In the genomic region with DNA sequence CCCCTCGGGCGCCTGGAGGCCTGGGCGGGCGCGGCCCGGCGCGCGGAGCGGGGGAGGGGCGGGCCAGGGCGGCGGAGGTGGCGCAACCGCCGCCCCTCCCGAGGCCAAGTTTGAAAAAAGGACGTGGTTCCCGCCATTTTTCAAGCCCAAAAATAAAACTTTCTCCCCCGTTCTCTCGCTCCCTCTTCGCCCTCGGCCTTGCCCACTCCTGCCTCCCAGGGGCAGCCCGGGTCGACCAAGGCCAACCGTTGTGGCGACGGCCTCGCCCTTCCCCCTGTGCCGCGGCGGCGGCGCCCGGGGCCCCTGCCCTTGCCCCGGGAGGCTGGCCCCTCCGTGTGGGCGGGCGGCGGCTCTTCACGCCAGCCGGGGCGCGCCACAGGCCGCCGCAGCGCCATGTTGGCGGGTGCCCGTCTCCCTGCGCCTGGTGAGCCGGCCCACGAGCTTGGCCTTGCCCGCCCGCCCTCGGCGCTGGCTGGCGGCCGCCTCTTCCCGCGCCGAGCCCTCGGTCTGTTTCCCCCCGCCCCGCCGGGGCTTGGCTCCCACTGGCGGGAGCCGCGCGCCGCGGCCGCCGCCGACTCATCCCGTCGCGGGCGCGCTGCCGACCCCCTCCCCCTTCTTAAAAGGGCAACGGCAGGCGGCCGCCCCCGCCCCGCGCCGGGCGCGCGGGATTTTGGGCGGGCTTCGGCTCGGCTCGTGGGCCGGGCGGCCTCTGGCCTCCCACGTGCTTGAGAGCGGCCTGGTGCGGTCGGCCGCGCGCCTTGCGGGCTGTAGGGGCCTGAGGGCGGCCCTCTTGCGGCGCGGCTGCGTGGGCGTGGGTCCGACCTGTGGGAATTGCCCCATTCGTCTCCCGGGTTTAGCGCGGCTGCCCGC, we compare ENCODE assay signal across 1 cellular context.
TF ChIP-seq lines count a peak whose summit lies in the region.

No MANE protein-coding gene starts in this region.

TF ChIP-seq in GM12878, 131 proteins besides CTCF, POLR2A, EP300 and RAD21 (continued from another document and continues in another):
- TF ChIP-seq, protein P1, sequence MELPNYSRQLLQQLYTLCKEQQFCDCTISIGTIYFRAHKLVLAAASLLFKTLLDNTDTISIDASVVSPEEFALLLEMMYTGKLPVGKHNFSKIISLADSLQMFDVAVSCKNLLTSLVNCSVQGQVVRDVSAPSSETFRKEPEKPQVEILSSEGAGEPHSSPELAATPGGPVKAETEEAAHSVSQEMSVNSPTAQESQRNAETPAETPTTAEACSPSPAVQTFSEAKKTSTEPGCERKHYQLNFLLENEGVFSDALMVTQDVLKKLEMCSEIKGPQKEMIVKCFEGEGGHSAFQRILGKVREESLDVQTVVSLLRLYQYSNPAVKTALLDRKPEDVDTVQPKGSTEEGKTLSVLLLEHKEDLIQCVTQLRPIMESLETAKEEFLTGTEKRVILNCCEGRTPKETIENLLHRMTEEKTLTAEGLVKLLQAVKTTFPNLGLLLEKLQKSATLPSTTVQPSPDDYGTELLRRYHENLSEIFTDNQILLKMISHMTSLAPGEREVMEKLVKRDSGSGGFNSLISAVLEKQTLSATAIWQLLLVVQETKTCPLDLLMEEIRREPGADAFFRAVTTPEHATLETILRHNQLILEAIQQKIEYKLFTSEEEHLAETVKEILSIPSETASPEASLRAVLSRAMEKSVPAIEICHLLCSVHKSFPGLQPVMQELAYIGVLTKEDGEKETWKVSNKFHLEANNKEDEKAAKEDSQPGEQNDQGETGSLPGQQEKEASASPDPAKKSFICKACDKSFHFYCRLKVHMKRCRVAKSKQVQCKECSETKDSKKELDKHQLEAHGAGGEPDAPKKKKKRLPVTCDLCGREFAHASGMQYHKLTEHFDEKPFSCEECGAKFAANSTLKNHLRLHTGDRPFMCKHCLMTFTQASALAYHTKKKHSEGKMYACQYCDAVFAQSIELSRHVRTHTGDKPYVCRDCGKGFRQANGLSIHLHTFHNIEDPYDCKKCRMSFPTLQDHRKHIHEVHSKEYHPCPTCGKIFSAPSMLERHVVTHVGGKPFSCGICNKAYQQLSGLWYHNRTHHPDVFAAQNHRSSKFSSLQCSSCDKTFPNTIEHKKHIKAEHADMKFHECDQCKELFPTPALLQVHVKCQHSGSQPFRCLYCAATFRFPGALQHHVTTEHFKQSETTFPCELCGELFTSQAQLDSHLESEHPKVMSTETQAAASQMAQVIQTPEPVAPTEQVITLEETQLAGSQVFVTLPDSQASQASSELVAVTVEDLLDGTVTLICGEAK (IDR thresholded peaks at IDR 0.05; ENCODE audit: borderline replicate concordance): no peak
- peak; percentile 58; the same call in 1 of the 2 replicates for TF ChIP-seq POLR2AphosphoS2 (IDR thresholded peaks at IDR 0.05; ENCODE audit: low read depth, low read length)
- TF ChIP-seq, protein P2, sequence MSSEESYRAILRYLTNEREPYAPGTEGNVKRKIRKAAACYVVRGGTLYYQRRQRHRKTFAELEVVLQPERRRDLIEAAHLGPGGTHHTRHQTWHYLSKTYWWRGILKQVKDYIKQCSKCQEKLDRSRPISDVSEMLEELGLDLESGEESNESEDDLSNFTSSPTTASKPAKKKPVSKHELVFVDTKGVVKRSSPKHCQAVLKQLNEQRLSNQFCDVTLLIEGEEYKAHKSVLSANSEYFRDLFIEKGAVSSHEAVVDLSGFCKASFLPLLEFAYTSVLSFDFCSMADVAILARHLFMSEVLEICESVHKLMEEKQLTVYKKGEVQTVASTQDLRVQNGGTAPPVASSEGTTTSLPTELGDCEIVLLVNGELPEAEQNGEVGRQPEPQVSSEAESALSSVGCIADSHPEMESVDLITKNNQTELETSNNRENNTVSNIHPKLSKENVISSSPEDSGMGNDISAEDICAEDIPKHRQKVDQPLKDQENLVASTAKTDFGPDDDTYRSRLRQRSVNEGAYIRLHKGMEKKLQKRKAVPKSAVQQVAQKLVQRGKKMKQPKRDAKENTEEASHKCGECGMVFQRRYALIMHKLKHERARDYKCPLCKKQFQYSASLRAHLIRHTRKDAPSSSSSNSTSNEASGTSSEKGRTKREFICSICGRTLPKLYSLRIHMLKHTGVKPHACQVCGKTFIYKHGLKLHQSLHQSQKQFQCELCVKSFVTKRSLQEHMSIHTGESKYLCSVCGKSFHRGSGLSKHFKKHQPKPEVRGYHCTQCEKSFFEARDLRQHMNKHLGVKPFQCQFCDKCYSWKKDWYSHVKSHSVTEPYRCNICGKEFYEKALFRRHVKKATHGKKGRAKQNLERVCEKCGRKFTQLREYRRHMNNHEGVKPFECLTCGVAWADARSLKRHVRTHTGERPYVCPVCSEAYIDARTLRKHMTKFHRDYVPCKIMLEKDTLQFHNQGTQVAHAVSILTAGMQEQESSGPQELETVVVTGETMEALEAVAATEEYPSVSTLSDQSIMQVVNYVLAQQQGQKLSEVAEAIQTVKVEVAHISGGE (CRISPR knock-in tag; IDR thresholded peaks at IDR 0.05): no peak
- no peak for TF ChIP-seq PAX8 (IDR thresholded peaks at IDR 0.05)
- TF ChIP-seq, protein P3, sequence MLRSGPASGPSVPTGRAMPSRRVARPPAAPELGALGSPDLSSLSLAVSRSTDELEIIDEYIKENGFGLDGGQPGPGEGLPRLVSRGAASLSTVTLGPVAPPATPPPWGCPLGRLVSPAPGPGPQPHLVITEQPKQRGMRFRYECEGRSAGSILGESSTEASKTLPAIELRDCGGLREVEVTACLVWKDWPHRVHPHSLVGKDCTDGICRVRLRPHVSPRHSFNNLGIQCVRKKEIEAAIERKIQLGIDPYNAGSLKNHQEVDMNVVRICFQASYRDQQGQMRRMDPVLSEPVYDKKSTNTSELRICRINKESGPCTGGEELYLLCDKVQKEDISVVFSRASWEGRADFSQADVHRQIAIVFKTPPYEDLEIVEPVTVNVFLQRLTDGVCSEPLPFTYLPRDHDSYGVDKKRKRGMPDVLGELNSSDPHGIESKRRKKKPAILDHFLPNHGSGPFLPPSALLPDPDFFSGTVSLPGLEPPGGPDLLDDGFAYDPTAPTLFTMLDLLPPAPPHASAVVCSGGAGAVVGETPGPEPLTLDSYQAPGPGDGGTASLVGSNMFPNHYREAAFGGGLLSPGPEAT (IDR thresholded peaks at IDR 0.05; ENCODE audit: low read depth): no peak
- no peak for TF ChIP-seq HDAC6 (IDR thresholded peaks at IDR 0.05; ENCODE audit: unreplicated experiment)
- TF ChIP-seq, protein P4, sequence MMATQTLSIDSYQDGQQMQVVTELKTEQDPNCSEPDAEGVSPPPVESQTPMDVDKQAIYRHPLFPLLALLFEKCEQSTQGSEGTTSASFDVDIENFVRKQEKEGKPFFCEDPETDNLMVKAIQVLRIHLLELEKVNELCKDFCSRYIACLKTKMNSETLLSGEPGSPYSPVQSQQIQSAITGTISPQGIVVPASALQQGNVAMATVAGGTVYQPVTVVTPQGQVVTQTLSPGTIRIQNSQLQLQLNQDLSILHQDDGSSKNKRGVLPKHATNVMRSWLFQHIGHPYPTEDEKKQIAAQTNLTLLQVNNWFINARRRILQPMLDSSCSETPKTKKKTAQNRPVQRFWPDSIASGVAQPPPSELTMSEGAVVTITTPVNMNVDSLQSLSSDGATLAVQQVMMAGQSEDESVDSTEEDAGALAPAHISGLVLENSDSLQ (IDR thresholded peaks at IDR 0.05): no peak
- TF ChIP-seq KAT2A (conservative IDR thresholded peaks at IDR 0.05; ENCODE audit: control insufficient read depth, low read depth, low read length): no peak
- TF ChIP-seq KDM1A (IDR thresholded peaks at IDR 0.05; ENCODE audit: borderline replicate concordance): no peak
- TF ChIP-seq, protein P5, sequence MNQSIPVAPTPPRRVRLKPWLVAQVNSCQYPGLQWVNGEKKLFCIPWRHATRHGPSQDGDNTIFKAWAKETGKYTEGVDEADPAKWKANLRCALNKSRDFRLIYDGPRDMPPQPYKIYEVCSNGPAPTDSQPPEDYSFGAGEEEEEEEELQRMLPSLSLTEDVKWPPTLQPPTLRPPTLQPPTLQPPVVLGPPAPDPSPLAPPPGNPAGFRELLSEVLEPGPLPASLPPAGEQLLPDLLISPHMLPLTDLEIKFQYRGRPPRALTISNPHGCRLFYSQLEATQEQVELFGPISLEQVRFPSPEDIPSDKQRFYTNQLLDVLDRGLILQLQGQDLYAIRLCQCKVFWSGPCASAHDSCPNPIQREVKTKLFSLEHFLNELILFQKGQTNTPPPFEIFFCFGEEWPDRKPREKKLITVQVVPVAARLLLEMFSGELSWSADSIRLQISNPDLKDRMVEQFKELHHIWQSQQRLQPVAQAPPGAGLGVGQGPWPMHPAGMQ (IDR thresholded peaks at IDR 0.05; ENCODE audit: borderline replicate concordance): no peak
- TF ChIP-seq HDGF (IDR thresholded peaks at IDR 0.05): no peak
- TF ChIP-seq TCF12 (IDR thresholded peaks at IDR 0.05; ENCODE audit: low read depth, low read length): no peak
- no peak for TF ChIP-seq SREBF2 (IDR thresholded peaks at IDR 0.05; ENCODE audit: low read length)
- no peak for TF ChIP-seq ASH2L (IDR thresholded peaks at IDR 0.05; ENCODE audit: borderline replicate concordance, low read depth)
- TF ChIP-seq SMC3 (IDR thresholded peaks at IDR 0.05; ENCODE audit: borderline replicate concordance, low read length): no peak
- TF ChIP-seq ZBED1 (IDR thresholded peaks at IDR 0.05; ENCODE audit: borderline replicate concordance): no peak
- TF ChIP-seq MTA2 (IDR thresholded peaks at IDR 0.05; ENCODE audit: low read depth): no peak
- TF ChIP-seq, protein P6, sequence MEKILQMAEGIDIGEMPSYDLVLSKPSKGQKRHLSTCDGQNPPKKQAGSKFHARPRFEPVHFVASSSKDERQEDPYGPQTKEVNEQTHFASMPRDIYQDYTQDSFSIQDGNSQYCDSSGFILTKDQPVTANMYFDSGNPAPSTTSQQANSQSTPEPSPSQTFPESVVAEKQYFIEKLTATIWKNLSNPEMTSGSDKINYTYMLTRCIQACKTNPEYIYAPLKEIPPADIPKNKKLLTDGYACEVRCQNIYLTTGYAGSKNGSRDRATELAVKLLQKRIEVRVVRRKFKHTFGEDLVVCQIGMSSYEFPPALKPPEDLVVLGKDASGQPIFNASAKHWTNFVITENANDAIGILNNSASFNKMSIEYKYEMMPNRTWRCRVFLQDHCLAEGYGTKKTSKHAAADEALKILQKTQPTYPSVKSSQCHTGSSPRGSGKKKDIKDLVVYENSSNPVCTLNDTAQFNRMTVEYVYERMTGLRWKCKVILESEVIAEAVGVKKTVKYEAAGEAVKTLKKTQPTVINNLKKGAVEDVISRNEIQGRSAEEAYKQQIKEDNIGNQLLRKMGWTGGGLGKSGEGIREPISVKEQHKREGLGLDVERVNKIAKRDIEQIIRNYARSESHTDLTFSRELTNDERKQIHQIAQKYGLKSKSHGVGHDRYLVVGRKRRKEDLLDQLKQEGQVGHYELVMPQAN (conservative IDR thresholded peaks at IDR 0.05): peak; percentile 81
- TF ChIP-seq PAX5 (IDR thresholded peaks at IDR 0.05; ENCODE audit: borderline replicate concordance, low read depth, low read length): peak; percentile 17; the same call in 1 of the 2 replicates
- TF ChIP-seq POU2F2 (IDR thresholded peaks at IDR 0.05; ENCODE audit: borderline replicate concordance, low read depth, low read length): 0 out of 3 replicates have a peak, but pooled peaks have one; percentile 13
- no peak for TF ChIP-seq JUNB (IDR thresholded peaks at IDR 0.05)
- TF ChIP-seq ZNF217 (IDR thresholded peaks at IDR 0.05): no peak; the same call in 1 of the 2 replicates
- TF ChIP-seq, protein P7, sequence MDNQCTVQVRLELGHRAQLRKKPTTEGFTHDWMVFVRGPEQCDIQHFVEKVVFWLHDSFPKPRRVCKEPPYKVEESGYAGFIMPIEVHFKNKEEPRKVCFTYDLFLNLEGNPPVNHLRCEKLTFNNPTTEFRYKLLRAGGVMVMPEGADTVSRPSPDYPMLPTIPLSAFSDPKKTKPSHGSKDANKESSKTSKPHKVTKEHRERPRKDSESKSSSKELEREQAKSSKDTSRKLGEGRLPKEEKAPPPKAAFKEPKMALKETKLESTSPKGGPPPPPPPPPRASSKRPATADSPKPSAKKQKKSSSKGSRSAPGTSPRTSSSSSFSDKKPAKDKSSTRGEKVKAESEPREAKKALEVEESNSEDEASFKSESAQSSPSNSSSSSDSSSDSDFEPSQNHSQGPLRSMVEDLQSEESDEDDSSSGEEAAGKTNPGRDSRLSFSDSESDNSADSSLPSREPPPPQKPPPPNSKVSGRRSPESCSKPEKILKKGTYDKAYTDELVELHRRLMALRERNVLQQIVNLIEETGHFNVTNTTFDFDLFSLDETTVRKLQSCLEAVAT (IDR thresholded peaks at IDR 0.05): no peak
- TF ChIP-seq, protein P8, sequence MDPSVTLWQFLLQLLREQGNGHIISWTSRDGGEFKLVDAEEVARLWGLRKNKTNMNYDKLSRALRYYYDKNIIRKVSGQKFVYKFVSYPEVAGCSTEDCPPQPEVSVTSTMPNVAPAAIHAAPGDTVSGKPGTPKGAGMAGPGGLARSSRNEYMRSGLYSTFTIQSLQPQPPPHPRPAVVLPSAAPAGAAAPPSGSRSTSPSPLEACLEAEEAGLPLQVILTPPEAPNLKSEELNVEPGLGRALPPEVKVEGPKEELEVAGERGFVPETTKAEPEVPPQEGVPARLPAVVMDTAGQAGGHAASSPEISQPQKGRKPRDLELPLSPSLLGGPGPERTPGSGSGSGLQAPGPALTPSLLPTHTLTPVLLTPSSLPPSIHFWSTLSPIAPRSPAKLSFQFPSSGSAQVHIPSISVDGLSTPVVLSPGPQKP (IDR thresholded peaks at IDR 0.05; ENCODE audit: low read depth, low read length): no peak
- no peak for TF ChIP-seq CEBPB (IDR thresholded peaks at IDR 0.05; ENCODE audit: borderline replicate concordance in 1 of 2, low read depth in 2 of 2, low read length in 2 of 2)
- TF ChIP-seq EZH2 (IDR thresholded peaks at IDR 0.05; ENCODE audit: borderline replicate concordance, control insufficient read depth, low read depth, low read length): no peak
- no peak for TF ChIP-seq IKZF2 (IDR thresholded peaks at IDR 0.05)
- TF ChIP-seq SPI1 (IDR thresholded peaks at IDR 0.05; ENCODE audit: borderline replicate concordance, insufficient read depth, low read depth, low read length): no peak
- no peak for TF ChIP-seq YBX1 (IDR thresholded peaks at IDR 0.05)
- TF ChIP-seq YY1 (IDR thresholded peaks at IDR 0.05; ENCODE audit: low read depth, low read length): peak; percentile 91
- TF ChIP-seq, protein P9, sequence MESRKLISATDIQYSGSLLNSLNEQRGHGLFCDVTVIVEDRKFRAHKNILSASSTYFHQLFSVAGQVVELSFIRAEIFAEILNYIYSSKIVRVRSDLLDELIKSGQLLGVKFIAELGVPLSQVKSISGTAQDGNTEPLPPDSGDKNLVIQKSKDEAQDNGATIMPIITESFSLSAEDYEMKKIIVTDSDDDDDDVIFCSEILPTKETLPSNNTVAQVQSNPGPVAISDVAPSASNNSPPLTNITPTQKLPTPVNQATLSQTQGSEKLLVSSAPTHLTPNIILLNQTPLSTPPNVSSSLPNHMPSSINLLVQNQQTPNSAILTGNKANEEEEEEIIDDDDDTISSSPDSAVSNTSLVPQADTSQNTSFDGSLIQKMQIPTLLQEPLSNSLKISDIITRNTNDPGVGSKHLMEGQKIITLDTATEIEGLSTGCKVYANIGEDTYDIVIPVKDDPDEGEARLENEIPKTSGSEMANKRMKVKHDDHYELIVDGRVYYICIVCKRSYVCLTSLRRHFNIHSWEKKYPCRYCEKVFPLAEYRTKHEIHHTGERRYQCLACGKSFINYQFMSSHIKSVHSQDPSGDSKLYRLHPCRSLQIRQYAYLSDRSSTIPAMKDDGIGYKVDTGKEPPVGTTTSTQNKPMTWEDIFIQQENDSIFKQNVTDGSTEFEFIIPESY (IDR thresholded peaks at IDR 0.05): no peak
- no peak for TF ChIP-seq RELA (IDR thresholded peaks at IDR 0.05; ENCODE audit: borderline replicate concordance, partially characterized antibody)
